Comparison of ENCODE assay signal across 25 cellular contexts in the genomic region with DNA sequence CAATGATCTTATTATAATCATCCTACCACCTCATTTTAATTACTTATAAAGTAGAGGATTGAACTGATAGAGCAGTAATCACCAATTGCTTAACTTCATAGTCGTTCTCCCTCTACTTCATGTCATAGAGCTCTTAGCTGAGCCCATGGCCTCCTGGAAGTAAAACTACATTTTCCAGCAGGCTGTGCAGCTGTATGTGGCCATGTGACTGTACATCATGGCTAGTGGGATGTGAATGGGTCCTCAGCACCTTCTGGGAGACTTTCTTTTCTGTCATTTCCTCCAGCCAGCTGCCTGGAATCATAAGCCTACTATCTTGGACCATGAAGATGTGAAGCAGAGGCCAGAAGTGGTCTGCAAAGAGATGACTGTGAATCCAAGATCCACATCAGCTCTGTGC.
"Had no signal": no experiment of that assay in that cellular context is flagged by ENCODE, and none has a peak within 500 bp of the region (broad histone marks: within the 10 kb centered on the region; RNA-seq: fewer than 3 reads in every experiment).

No MANE protein-coding gene starts in this region.

- H3K9me3 ChIP-seq: esophagus squamous epithelium, gastrocnemius medialis, heart right ventricle, left lung, lower lobe of right lung, mucosa of descending colon had no signal

- H3K27ac ChIP-seq: coronary artery, epithelial cell of prostate, esophagus squamous epithelium, gastrocnemius medialis, heart right ventricle, left lung, lower lobe of right lung had no signal

- ATAC-seq: effector memory CD8-positive, alpha-beta T cell; esophagus mucosa; gastrocnemius medialis; heart right ventricle; left cardiac atrium; left lung; left ventricle myocardium superior; lower lobe of right lung; mucosa of descending colon had no signal

- H3K4me1 ChIP-seq: esophagus squamous epithelium, gastrocnemius medialis, heart right ventricle, left lung, lower lobe of right lung had no signal

- DNase-seq: effector CD8-positive, alpha-beta T cell; effector memory CD8-positive, alpha-beta T cell; endodermal cell; erythroblast; esophagus squamous epithelium; foreskin fibroblast; foreskin melanocyte; gastrocnemius medialis; glutamatergic neuron; head of caudate nucleus; heart right ventricle; hippocampal formation; left cardiac atrium; left lung; left ventricle myocardium superior; lower lobe of right lung; mesenchymal stem cell; mucosa of descending colon had no signal

- FAIRE-seq: colon, endometrium, islet of Langerhans, keratinocyte had no signal

- H3K36me3 ChIP-seq: esophagus squamous epithelium, gastrocnemius medialis, heart right ventricle, left lung, lower lobe of right lung had no signal

- H3K4me3 ChIP-seq: coronary artery, esophagus squamous epithelium, gastrocnemius medialis, heart right ventricle, left lung, lower lobe of right lung, mucosa of descending colon had no signal
